9 cellular contexts compared by ENCODE assay signal in the genomic region with DNA sequence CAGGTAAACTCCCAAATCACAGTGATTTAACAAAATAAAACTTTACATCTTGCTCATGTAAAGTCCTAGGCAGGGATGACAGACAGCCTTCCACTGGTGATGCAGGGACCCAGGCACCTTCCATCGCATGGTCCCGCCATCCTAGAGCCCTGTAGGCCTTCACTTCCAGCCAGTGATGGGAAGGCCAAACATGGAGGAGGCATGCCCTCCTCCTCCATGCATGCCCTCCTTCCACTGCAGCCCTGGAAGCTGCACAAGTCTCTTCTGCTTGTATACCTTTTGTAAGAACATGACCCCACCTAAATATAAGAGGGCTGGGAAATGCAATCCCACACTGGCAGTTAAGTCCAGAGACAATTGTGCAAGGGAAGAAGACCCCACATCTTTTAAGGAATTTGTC. TPM values are rescaled to one million over a fixed set of nuclear protein-coding genes. Genes with fewer than 3 reads are reported as not detected.
"Had no signal": no experiment of that assay in that cellular context is flagged by ENCODE, and none has a peak within 500 bp of the region (broad histone marks: within the 10 kb centered on the region; RNA-seq: fewer than 3 reads in every experiment).

No MANE protein-coding gene starts in this region.

RNA-seq across cellular contexts. Expression of gene OR2A1, which starts 2.5 kb away (rescaled TPM):
- total RNA-seq: LHCN-M2, MCF 10A, NCI-H460, OCI-LY7, PC-9, Right ventricle myocardium inferior, SJSA1 had no signal
- polyA plus RNA-seq: SK-N-SH had no signal

RNA-seq across cellular contexts. Expression of gene CTAGE8, which starts 40.6 kb away (rescaled TPM):
- total RNA-seq: OCI-LY7, RPMI7951, SJSA1 had no signal
- polyA plus RNA-seq: SK-N-SH had no signal

RNA-seq across cellular contexts. Expression of gene OR2A7, which starts 45.1 kb away (rescaled TPM):
- total RNA-seq: LHCN-M2, NCI-H460, OCI-LY7, SJSA1 had no signal
- polyA plus RNA-seq: SK-N-SH had no signal

RNA-seq across cellular contexts. Expression of gene ARHGEF5, which starts 45.5 kb away (rescaled TPM):
- total RNA-seq: OCI-LY7 had no signal
